23 cellular contexts compared by ENCODE assay signal in the genomic region with DNA sequence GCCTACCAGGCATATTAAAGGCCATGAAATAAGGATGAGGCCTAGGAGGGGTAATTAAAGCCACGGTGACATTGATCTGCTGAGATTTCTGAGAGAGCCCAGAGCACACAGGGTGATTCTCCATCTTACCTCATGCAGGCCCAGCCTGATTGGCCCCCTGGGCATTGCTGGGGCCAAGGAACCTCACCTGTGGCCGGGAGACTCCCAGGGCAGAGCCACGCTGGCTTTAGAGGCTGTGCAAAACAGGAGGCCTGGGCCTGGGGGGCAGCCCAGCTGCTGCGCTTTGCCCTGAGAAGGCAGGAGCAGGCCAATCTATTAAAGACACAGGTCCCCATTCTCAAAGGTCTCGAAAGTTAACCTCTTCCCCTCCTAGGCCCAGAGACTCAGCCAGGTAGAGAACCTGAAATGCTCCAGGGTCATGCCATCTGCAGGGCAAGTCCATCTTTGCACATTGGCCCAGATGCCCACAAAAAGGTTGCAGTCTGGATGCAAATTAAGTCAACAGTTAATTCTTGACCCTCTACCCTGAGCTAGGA.
DNase-seq lines count a peak whose midpoint lies in the region; ATAC-seq and TF ChIP-seq lines count a peak whose summit lies in the region.
"Had no signal": no experiment of that assay in that cellular context is flagged by ENCODE, and none has a peak within 500 bp of the region (broad histone marks: within the 10 kb centered on the region; RNA-seq: fewer than 3 reads in every experiment).

No MANE protein-coding gene starts in this region.

- peak overlapping the region; percentile 49 for H3K4me3 Mint-ChIP-seq in activated naive CD4-positive, alpha-beta T cell treated with anti-CD3 and anti-CD28 coated beads for 36 hours
- H3K4me3 Mint-ChIP-seq in activated naive CD8-positive, alpha-beta T cell treated with anti-CD3 and anti-CD28 coated beads, Interleukin-2, amount 10 ng/mL, durations not matched to agents 7 days and 5 days, result peak overlapping the region; percentile 10
- H3K4me3 Mint-ChIP-seq: IgD-negative memory B cell, mesothelial cell of epicardium, nephron progenitor cell had no signal

- no peaks in the 10 kb centered on the region for H3K9me3 ChIP-seq in Loucy (ENCODE audit: insufficient read depth, low read depth, low read length)
- no peaks in the 10 kb centered on the region for H3K9me3 ChIP-seq in thymus (ENCODE audit: control insufficient read depth)
- H3K9me3 ChIP-seq: left lung had no signal

- no peak overlapping the region for H2AFZ ChIP-seq in Loucy (ENCODE audit: low read length)

- H3F3A ChIP-seq in Loucy (ENCODE audit: low read depth), result peaks cover 7% of the 10 kb centered on the region; the same call in 1 of the 2 replicates

- H3K4me2 ChIP-seq in Loucy (ENCODE audit: low read depth, low read length, poor library complexity, severe bottlenecking) (peak overlapping the region; percentile 64), mesendoderm (ENCODE audit: low read length) (no peak overlapping the region)

- no peak overlapping the region for H4K5ac ChIP-seq in mesendoderm (ENCODE audit: low read length)

- H3K4me3 ChIP-seq in Loucy (ENCODE audit: low read length, poor library complexity, severe bottlenecking) (peak overlapping the region; percentile 43), thymus (ENCODE audit: low read length) (peak overlapping the region; percentile 4), mesendoderm (ENCODE audit: low read length) (no peak overlapping the region)
- H3K4me3 ChIP-seq: left lung had no signal

- H3K79me1 ChIP-seq in mesendoderm (ENCODE audit: low read length), result no peaks in the 10 kb centered on the region

- H3K18ac ChIP-seq in mesendoderm (ENCODE audit: low read length), result no peak overlapping the region

- H3K4me1 Mint-ChIP-seq in activated naive CD4-positive, alpha-beta T cell treated with anti-CD3 and anti-CD28 coated beads for 36 hours (ENCODE audit: low read depth), result peaks cover 97% of the 10 kb centered on the region
- peaks cover 88% of the 10 kb centered on the region for H3K4me1 Mint-ChIP-seq in activated naive CD8-positive, alpha-beta T cell treated with anti-CD3 and anti-CD28 coated beads, Interleukin-2, amount 10 ng/mL, durations not matched to agents 7 days and 5 days
- H3K4me1 Mint-ChIP-seq: IgD-negative memory B cell, mesothelial cell of epicardium had no signal

- no peak overlapping the region for H3K56ac ChIP-seq in mesendoderm (ENCODE audit: low read length)

- intact Hi-C loops in activated naive CD4-positive, alpha-beta T cell treated with anti-CD3 and anti-CD28 coated beads for 36 hours (cut with micrococcal nuclease), result loop anchor here (10.0 kb wide), 2 partner anchors 718 to 1902 kb away; no protein-coding TSS in a partner anchor
- intact Hi-C loops in left ventricle myocardium superior (cut with micrococcal nuclease), result no loop called here

- no peaks in the 10 kb centered on the region for H3K79me2 ChIP-seq in Loucy (ENCODE audit: insufficient read depth, low read length)
- no peaks in the 10 kb centered on the region for H3K79me2 ChIP-seq in mesendoderm (ENCODE audit: control insufficient read depth, insufficient read depth, low read length)

- no peak for ATAC-seq in activated naive CD8-positive, alpha-beta T cell treated with anti-CD3 and anti-CD28 coated beads, Interleukin-2, amount 10 ng/mL, durations not matched to agents 7 days and 5 days (ENCODE audit: low read depth)
- no peak for ATAC-seq in left ventricle myocardium superior
- ATAC-seq: HCT116, left lung, sciatic nerve had no signal

- H3K23ac ChIP-seq in mesendoderm (ENCODE audit: low read length), result no peak overlapping the region

- H3K36me3 Mint-ChIP-seq in activated naive CD4-positive, alpha-beta T cell treated with anti-CD3 and anti-CD28 coated beads for 36 hours (ENCODE audit: low read depth), result peaks cover 10% of the 10 kb centered on the region
- peaks cover 6% of the 10 kb centered on the region for H3K36me3 Mint-ChIP-seq in activated naive CD8-positive, alpha-beta T cell treated with anti-CD3 and anti-CD28 coated beads, Interleukin-2, amount 10 ng/mL, durations not matched to agents 7 days and 5 days
- H3K36me3 Mint-ChIP-seq: IgD-negative memory B cell, mesothelial cell of epicardium had no signal

- POLR2A ChIA-PET in activated naive CD8-positive, alpha-beta T cell treated with anti-CD3 and anti-CD28 coated beads, Interleukin-2, amount 10 ng/mL, durations not matched to agents 7 days and 5 days (lab: Charles Lee), result interaction anchor here (0.9 to 2.1 kb wide), 9 partner anchors 10 to 1100 kb away, joined by 3 to 33 read pairs (median 9); a partner anchor contains a TSS

- H3K4ac ChIP-seq in mesendoderm (ENCODE audit: low read depth, low read length), result no peak overlapping the region

- no peak overlapping the region for H2AK5ac ChIP-seq in mesendoderm (ENCODE audit: low read length)

- no peak overlapping the region for H2BK120ac ChIP-seq in mesendoderm (ENCODE audit: low read depth, low read length)

- no peaks in the 10 kb centered on the region for H3K9me2 ChIP-seq in Loucy (replicated peaks; ENCODE audit: low read depth, low read length)

- WGBS in thymus, result 68% methylated on average over 5 of the region's 5 CpGs
- WGBS in mesendoderm (ENCODE audit: extremely low coverage, insufficient coverage, low lambda C conversion rate), result no CpG with 5 or more reads among the region's 5 CpGs

- CTCF ChIA-PET in activated naive CD4-positive, alpha-beta T cell treated with anti-CD3 and anti-CD28 coated beads for 36 hours (lab: Charles Lee), result interaction anchor here (0.6 to 5.8 kb wide), 8 partner anchors 10 to 1069 kb away, joined by 3 to 57 read pairs (median 3); no protein-coding TSS in a partner anchor

- H3K27ac ChIP-seq in thymus (ENCODE audit: low read depth) (peak overlapping the region; percentile 97), mesendoderm (ENCODE audit: low read depth, low read length) (no peak overlapping the region)
- H3K27ac ChIP-seq: C4-2B, epithelial cell of prostate, left lung had no signal

- H3K9me3 Mint-ChIP-seq in activated naive CD4-positive, alpha-beta T cell treated with anti-CD3 and anti-CD28 coated beads for 36 hours, result peaks cover 8% of the 10 kb centered on the region
- H3K9me3 Mint-ChIP-seq in activated naive CD8-positive, alpha-beta T cell treated with anti-CD3 and anti-CD28 coated beads, Interleukin-2, amount 10 ng/mL, durations not matched to agents 7 days and 5 days, result no peaks in the 10 kb centered on the region
- H3K9me3 Mint-ChIP-seq: immature natural killer cell, mesothelial cell of epicardium, nephron progenitor cell had no signal

- H3K9ac ChIP-seq in Loucy (ENCODE audit: low read depth, low read length, poor library complexity, severe bottlenecking) (peak overlapping the region; percentile 47), mesendoderm (ENCODE audit: low read length) (no peak overlapping the region)

- no peak overlapping the region for H2BK15ac ChIP-seq in mesendoderm (replicated peaks; ENCODE audit: low read depth)

- no peak for DNase-seq in activated naive CD4-positive, alpha-beta T cell treated with anti-CD3 and anti-CD28 coated beads for 36 hours
- no peak for DNase-seq in activated naive CD4-positive, alpha-beta T cell (lab: John Stamatoyannopoulos, UW)
- no peak for DNase-seq in activated naive CD8-positive, alpha-beta T cell treated with anti-CD3 and anti-CD28 coated beads, Interleukin-2, amount 10 ng/mL, durations not matched to agents 7 days and 5 days
- DNase-seq in mesendoderm, result no peak
- DNase-seq in left ventricle myocardium superior, result no peak
- DNase-seq: activated gamma-delta T cell, cerebellar nuclear complex, head of caudate nucleus, immature natural killer cell, left lung, NCI-H1694, NCI-H2171 treated with DMSO at 0.1 percent for 48 hours, NCI-H526, nephron progenitor cell, substantia nigra had no signal

- H3K36me3 ChIP-seq in Loucy (ENCODE audit: insufficient read depth, low read length), result no peaks in the 10 kb centered on the region
- no peaks in the 10 kb centered on the region for H3K36me3 ChIP-seq in thymus (ENCODE audit: control insufficient read depth, insufficient read depth)
- H3K36me3 ChIP-seq in mesendoderm (ENCODE audit: control insufficient read depth, insufficient read depth, low read length), result no peaks in the 10 kb centered on the region
- H3K36me3 ChIP-seq: left lung had no signal

- H3K4me1 ChIP-seq in Loucy (ENCODE audit: insufficient read depth, low read length, poor library complexity, severe bottlenecking), result peaks cover 71% of the 10 kb centered on the region
- peaks cover 81% of the 10 kb centered on the region for H3K4me1 ChIP-seq in thymus (ENCODE audit: control insufficient read depth, insufficient read depth, low read length)
- H3K4me1 ChIP-seq in mesendoderm (ENCODE audit: control insufficient read depth, low read depth, low read length), result peaks cover 2% of the 10 kb centered on the region
- H3K4me1 ChIP-seq: left lung had no signal

- H3K27me3 Mint-ChIP-seq in activated naive CD4-positive, alpha-beta T cell treated with anti-CD3 and anti-CD28 coated beads for 36 hours (ENCODE audit: low read depth), result no peaks in the 10 kb centered on the region
- no peaks in the 10 kb centered on the region for H3K27me3 Mint-ChIP-seq in activated naive CD8-positive, alpha-beta T cell treated with anti-CD3 and anti-CD28 coated beads, Interleukin-2, amount 10 ng/mL, durations not matched to agents 7 days and 5 days

- no peaks in the 10 kb centered on the region for H4K20me1 ChIP-seq in Loucy (ENCODE audit: insufficient read depth, low read length, poor library complexity, severe bottlenecking)

- TF ChIP-seq CTCF in Loucy (conservative IDR thresholded peaks at IDR 0.05; ENCODE audit: low read length), result no peak

- no peaks in the 10 kb centered on the region for H3K27me3 ChIP-seq in Loucy (ENCODE audit: insufficient read depth, low read length, poor library complexity, severe bottlenecking)
- H3K27me3 ChIP-seq in thymus (ENCODE audit: control insufficient read depth, insufficient read depth), result no peaks in the 10 kb centered on the region
- no peaks in the 10 kb centered on the region for H3K27me3 ChIP-seq in mesendoderm (ENCODE audit: insufficient read depth, low read length, poor library complexity)

- no peak overlapping the region for H4K8ac ChIP-seq in mesendoderm (ENCODE audit: low read depth, low read length)

- H3K27ac Mint-ChIP-seq in activated naive CD4-positive, alpha-beta T cell treated with anti-CD3 and anti-CD28 coated beads for 36 hours, result peak overlapping the region; percentile 98
- H3K27ac Mint-ChIP-seq in activated naive CD8-positive, alpha-beta T cell treated with anti-CD3 and anti-CD28 coated beads, Interleukin-2, amount 10 ng/mL, durations not matched to agents 7 days and 5 days, result peak overlapping the region; percentile 93
- H3K27ac Mint-ChIP-seq: IgD-negative memory B cell, mesothelial cell of epicardium, nephron progenitor cell had no signal

- no peak overlapping the region for H2BK5ac ChIP-seq in mesendoderm (ENCODE audit: low read length)
